1 cellular context compared by ENCODE assay signal in the genomic region with DNA sequence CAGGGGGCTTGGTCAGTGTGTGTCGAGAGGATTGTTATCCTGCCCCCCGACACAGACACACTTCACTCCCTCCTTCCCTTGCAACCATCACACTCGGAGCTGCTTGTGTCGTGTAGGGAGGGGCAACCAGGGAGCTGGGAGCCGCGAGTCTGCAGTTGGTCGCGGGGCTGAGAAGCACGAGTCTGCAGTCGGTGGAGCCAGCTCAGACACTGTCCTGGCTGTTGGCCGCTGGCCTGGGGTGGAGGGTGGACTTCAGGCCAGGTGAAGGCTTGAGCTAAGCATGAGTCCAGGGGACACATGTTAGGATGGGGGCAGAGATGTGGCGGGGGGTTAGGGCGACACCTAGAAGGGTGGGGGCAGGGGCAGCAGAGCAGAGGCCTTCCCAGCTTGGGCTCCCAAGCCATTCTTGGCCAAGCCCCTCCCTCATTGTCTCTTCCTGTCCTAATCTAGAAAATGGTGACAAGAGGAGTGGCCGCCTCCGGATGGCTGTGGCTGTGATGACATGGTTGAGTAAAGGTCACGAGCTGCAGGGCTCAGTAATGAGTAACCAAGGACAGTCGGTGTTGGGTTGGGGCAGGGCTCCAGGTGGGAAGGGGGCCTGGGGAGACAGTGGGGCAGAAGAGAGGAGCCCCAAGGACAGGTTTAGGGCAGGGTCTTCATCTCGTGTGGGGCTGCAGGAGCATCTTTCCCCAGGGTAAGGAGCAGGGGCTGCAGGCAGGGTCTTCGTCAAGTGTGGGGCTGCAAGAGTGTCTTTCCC.
A peak's percentile ranks its signal among the peaks of the same experiment; 100 is the strongest.
TF ChIP-seq lines count a peak whose summit lies in the region.

No MANE protein-coding gene starts in this region.

TF ChIP-seq in HepG2, 621 proteins besides CTCF, POLR2A, EP300 and RAD21 (continued from another document and continues in another):
- TF ChIP-seq, protein P1, sequence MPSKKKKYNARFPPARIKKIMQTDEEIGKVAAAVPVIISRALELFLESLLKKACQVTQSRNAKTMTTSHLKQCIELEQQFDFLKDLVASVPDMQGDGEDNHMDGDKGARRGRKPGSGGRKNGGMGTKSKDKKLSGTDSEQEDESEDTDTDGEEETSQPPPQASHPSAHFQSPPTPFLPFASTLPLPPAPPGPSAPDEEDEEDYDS (CRISPR knock-in tag; IDR thresholded peaks at IDR 0.05) = peak; percentile 50
- TF ChIP-seq SALL2 (CRISPR knock-in tag; IDR thresholded peaks at IDR 0.05) (no peak), IKZF4 (CRISPR knock-in tag; IDR thresholded peaks at IDR 0.05; ENCODE audit: borderline replicate concordance, low read depth, not compliant biosample characterization) (no peak), POGZ (CRISPR knock-in tag; IDR thresholded peaks at IDR 0.05) (no peak), TCF7L2 (IDR thresholded peaks at IDR 0.05; ENCODE audit: low read depth, low read length) (no peak), HNF4G (IDR thresholded peaks at IDR 0.05; ENCODE audit: borderline replicate concordance, low read depth, low read length) (0 out of 2 replicates have a peak, but pooled peaks have one; percentile 8), HNF4G (CRISPR knock-in tag; IDR thresholded peaks at IDR 0.05; ENCODE audit: borderline replicate concordance, low read depth) (no peak), ZNF382 (CRISPR knock-in tag; IDR thresholded peaks at IDR 0.05; ENCODE audit: borderline replicate concordance) (no peak), CEBPG (CRISPR knock-in tag; IDR thresholded peaks at IDR 0.05) (peak; percentile 57), NR2F6 (IDR thresholded peaks at IDR 0.05) (peak; percentile 28; the same call in 1 of the 2 replicates), NR2F6 (CRISPR knock-in tag; IDR thresholded peaks at IDR 0.05) (peak; percentile 78), JUNB (CRISPR knock-in tag; IDR thresholded peaks at IDR 0.05; ENCODE audit: borderline replicate concordance) (no peak), ZNF17 (CRISPR knock-in tag; IDR thresholded peaks at IDR 0.05) (no peak), NR3C1 (CRISPR knock-in tag; IDR thresholded peaks at IDR 0.05) (no peak), AKAP8 (CRISPR knock-in tag; IDR thresholded peaks at IDR 0.05) (no peak), NR2F2 (IDR thresholded peaks at IDR 0.05; ENCODE audit: borderline replicate concordance, low read depth) (no peak), KLF9 (CRISPR knock-in tag; IDR thresholded peaks at IDR 0.05; ENCODE audit: low read depth) (no peak), SPEN (CRISPR knock-in tag; IDR thresholded peaks at IDR 0.05; ENCODE audit: low read depth) (no peak), SMYD3 (CRISPR knock-in tag; IDR thresholded peaks at IDR 0.05) (no peak), TBX2 (CRISPR knock-in tag; IDR thresholded peaks at IDR 0.05; ENCODE audit: borderline replicate concordance) (peak; percentile 50; the same call in 1 of the 2 replicates), ERF (CRISPR knock-in tag; IDR thresholded peaks at IDR 0.05) (peak; percentile 38; the same call in 1 of the 2 replicates), CREM (IDR thresholded peaks at IDR 0.05) (no peak), CREM (CRISPR knock-in tag; IDR thresholded peaks at IDR 0.05) (no peak), ZNF619 (CRISPR knock-in tag; IDR thresholded peaks at IDR 0.05) (0 out of 2 replicates have a peak, but pooled peaks have one; percentile 22), ASH2L (IDR thresholded peaks at IDR 0.05; ENCODE audit: insufficient read length, low read depth, low read length) (peak; percentile 24), HNF4A (CRISPR knock-in tag; IDR thresholded peaks at IDR 0.05) (peak; percentile 58), TBX3 (IDR thresholded peaks at IDR 0.05; ENCODE audit: borderline replicate concordance) (no peak)
- TF ChIP-seq, protein P2, sequence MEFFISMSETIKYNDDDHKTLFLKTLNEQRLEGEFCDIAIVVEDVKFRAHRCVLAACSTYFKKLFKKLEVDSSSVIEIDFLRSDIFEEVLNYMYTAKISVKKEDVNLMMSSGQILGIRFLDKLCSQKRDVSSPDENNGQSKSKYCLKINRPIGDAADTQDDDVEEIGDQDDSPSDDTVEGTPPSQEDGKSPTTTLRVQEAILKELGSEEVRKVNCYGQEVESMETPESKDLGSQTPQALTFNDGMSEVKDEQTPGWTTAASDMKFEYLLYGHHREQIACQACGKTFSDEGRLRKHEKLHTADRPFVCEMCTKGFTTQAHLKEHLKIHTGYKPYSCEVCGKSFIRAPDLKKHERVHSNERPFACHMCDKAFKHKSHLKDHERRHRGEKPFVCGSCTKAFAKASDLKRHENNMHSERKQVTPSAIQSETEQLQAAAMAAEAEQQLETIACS (CRISPR knock-in tag; IDR thresholded peaks at IDR 0.05) = no peak
- TF ChIP-seq, protein P3, sequence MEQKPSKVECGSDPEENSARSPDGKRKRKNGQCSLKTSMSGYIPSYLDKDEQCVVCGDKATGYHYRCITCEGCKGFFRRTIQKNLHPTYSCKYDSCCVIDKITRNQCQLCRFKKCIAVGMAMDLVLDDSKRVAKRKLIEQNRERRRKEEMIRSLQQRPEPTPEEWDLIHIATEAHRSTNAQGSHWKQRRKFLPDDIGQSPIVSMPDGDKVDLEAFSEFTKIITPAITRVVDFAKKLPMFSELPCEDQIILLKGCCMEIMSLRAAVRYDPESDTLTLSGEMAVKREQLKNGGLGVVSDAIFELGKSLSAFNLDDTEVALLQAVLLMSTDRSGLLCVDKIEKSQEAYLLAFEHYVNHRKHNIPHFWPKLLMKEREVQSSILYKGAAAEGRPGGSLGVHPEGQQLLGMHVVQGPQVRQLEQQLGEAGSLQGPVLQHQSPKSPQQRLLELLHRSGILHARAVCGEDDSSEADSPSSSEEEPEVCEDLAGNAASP (CRISPR knock-in tag; IDR thresholded peaks at IDR 0.05; ENCODE audit: borderline replicate concordance) = 0 out of 2 replicates have a peak, but pooled peaks have one; percentile 17
- TF ChIP-seq, protein P4, sequence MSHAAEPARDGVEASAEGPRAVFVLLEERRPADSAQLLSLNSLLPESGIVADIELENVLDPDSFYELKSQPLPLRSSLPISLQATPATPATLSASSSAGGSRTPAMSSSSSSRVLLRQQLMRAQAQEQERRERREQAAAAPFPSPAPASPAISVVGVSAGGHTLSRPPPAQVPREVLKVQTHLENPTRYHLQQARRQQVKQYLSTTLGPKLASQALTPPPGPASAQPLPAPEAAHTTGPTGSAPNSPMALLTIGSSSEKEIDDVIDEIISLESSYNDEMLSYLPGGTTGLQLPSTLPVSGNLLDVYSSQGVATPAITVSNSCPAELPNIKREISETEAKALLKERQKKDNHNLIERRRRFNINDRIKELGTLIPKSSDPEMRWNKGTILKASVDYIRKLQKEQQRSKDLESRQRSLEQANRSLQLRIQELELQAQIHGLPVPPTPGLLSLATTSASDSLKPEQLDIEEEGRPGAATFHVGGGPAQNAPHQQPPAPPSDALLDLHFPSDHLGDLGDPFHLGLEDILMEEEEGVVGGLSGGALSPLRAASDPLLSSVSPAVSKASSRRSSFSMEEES (CRISPR knock-in tag; IDR thresholded peaks at IDR 0.05) = peak; percentile 85
- TF ChIP-seq, protein P5, sequence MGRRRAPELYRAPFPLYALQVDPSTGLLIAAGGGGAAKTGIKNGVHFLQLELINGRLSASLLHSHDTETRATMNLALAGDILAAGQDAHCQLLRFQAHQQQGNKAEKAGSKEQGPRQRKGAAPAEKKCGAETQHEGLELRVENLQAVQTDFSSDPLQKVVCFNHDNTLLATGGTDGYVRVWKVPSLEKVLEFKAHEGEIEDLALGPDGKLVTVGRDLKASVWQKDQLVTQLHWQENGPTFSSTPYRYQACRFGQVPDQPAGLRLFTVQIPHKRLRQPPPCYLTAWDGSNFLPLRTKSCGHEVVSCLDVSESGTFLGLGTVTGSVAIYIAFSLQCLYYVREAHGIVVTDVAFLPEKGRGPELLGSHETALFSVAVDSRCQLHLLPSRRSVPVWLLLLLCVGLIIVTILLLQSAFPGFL (CRISPR knock-in tag; IDR thresholded peaks at IDR 0.05) = no peak
- TF ChIP-seq, protein P6, sequence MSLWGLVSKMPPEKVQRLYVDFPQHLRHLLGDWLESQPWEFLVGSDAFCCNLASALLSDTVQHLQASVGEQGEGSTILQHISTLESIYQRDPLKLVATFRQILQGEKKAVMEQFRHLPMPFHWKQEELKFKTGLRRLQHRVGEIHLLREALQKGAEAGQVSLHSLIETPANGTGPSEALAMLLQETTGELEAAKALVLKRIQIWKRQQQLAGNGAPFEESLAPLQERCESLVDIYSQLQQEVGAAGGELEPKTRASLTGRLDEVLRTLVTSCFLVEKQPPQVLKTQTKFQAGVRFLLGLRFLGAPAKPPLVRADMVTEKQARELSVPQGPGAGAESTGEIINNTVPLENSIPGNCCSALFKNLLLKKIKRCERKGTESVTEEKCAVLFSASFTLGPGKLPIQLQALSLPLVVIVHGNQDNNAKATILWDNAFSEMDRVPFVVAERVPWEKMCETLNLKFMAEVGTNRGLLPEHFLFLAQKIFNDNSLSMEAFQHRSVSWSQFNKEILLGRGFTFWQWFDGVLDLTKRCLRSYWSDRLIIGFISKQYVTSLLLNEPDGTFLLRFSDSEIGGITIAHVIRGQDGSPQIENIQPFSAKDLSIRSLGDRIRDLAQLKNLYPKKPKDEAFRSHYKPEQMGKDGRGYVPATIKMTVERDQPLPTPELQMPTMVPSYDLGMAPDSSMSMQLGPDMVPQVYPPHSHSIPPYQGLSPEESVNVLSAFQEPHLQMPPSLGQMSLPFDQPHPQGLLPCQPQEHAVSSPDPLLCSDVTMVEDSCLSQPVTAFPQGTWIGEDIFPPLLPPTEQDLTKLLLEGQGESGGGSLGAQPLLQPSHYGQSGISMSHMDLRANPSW (CRISPR knock-in tag; IDR thresholded peaks at IDR 0.05; ENCODE audit: borderline replicate concordance) = no peak
- TF ChIP-seq, protein P7, sequence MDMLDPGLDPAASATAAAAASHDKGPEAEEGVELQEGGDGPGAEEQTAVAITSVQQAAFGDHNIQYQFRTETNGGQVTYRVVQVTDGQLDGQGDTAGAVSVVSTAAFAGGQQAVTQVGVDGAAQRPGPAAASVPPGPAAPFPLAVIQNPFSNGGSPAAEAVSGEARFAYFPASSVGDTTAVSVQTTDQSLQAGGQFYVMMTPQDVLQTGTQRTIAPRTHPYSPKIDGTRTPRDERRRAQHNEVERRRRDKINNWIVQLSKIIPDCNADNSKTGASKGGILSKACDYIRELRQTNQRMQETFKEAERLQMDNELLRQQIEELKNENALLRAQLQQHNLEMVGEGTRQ (IDR thresholded peaks at IDR 0.05; ENCODE audit: low read depth, low read length) = no peak
- TF ChIP-seq, protein P7 (CRISPR knock-in tag; IDR thresholded peaks at IDR 0.05; ENCODE audit: borderline replicate concordance) = no peak
- TF ChIP-seq, protein P8, sequence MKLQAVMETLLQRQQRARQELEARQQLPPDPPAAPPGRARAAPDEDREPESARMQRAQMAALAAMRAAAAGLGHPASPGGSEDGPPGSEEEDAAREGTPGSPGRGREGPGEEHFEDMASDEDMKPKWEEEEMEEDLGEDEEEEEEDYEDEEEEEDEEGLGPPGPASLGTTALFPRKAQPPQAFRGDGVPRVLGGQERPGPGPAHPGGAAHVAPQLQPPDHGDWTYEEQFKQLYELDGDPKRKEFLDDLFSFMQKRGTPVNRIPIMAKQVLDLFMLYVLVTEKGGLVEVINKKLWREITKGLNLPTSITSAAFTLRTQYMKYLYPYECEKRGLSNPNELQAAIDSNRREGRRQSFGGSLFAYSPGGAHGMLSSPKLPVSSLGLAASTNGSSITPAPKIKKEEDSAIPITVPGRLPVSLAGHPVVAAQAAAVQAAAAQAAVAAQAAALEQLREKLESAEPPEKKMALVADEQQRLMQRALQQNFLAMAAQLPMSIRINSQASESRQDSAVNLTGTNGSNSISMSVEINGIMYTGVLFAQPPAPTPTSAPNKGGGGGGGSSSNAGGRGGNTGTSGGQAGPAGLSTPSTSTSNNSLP (IDR thresholded peaks at IDR 0.05; ENCODE audit: low read depth, low read length) = no peak
- TF ChIP-seq, protein P9, sequence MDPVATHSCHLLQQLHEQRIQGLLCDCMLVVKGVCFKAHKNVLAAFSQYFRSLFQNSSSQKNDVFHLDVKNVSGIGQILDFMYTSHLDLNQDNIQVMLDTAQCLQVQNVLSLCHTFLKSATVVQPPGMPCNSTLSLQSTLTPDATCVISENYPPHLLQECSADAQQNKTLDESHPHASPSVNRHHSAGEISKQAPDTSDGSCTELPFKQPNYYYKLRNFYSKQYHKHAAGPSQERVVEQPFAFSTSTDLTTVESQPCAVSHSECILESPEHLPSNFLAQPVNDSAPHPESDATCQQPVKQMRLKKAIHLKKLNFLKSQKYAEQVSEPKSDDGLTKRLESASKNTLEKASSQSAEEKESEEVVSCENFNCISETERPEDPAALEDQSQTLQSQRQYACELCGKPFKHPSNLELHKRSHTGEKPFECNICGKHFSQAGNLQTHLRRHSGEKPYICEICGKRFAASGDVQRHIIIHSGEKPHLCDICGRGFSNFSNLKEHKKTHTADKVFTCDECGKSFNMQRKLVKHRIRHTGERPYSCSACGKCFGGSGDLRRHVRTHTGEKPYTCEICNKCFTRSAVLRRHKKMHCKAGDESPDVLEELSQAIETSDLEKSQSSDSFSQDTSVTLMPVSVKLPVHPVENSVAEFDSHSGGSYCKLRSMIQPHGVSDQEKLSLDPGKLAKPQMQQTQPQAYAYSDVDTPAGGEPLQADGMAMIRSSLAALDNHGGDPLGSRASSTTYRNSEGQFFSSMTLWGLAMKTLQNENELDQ (CRISPR knock-in tag; IDR thresholded peaks at IDR 0.05; ENCODE audit: borderline replicate concordance) = no peak
- TF ChIP-seq, protein P10, sequence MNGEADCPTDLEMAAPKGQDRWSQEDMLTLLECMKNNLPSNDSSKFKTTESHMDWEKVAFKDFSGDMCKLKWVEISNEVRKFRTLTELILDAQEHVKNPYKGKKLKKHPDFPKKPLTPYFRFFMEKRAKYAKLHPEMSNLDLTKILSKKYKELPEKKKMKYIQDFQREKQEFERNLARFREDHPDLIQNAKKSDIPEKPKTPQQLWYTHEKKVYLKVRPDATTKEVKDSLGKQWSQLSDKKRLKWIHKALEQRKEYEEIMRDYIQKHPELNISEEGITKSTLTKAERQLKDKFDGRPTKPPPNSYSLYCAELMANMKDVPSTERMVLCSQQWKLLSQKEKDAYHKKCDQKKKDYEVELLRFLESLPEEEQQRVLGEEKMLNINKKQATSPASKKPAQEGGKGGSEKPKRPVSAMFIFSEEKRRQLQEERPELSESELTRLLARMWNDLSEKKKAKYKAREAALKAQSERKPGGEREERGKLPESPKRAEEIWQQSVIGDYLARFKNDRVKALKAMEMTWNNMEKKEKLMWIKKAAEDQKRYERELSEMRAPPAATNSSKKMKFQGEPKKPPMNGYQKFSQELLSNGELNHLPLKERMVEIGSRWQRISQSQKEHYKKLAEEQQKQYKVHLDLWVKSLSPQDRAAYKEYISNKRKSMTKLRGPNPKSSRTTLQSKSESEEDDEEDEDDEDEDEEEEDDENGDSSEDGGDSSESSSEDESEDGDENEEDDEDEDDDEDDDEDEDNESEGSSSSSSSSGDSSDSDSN (CRISPR knock-in tag; IDR thresholded peaks at IDR 0.05) = no peak
- TF ChIP-seq, protein P11, sequence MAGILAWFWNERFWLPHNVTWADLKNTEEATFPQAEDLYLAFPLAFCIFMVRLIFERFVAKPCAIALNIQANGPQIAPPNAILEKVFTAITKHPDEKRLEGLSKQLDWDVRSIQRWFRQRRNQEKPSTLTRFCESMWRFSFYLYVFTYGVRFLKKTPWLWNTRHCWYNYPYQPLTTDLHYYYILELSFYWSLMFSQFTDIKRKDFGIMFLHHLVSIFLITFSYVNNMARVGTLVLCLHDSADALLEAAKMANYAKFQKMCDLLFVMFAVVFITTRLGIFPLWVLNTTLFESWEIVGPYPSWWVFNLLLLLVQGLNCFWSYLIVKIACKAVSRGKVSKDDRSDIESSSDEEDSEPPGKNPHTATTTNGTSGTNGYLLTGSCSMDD (CRISPR knock-in tag; IDR thresholded peaks at IDR 0.05) = no peak
